In genomic region chr1:36884029-36884701, GRCh38 we compare ENCODE assay signal across 18 cellular contexts.
DNase-seq lines count a peak whose midpoint lies in the region; ATAC-seq, FAIRE-seq and TF ChIP-seq lines count a peak whose summit lies in the region.
"Had no signal": no experiment of that assay in that cellular context is flagged by ENCODE, and none has a peak within 500 bp of the region (broad histone marks: within the 10 kb centered on the region; RNA-seq: fewer than 3 reads in every experiment).

No MANE protein-coding gene starts in this region.

- H3K4me3 Mint-ChIP-seq in activated CD4-positive, alpha-beta memory T cell treated with anti-CD3 and anti-CD28 coated beads, Interleukin-2, amount 10 ng/mL, durations not matched to agents 7 days and 5 days: no peak overlapping the region
- no peak overlapping the region for H3K4me3 Mint-ChIP-seq in activated CD4-positive, alpha-beta memory T cell treated with anti-CD3 and anti-CD28 coated beads for 36 hours
- H3K4me3 Mint-ChIP-seq: activated B cell treated with CpG ODN at 0.5 μM for 24 hours, CD14-positive monocyte had no signal

- POLR2A ChIA-PET in activated CD4-positive, alpha-beta memory T cell treated with anti-CD3 and anti-CD28 coated beads, Interleukin-2, amount 10 ng/mL, durations not matched to agents 7 days and 5 days (lab: Charles Lee): no interaction called here
- POLR2A ChIA-PET in activated CD4-positive, alpha-beta memory T cell treated with anti-CD3 and anti-CD28 coated beads for 36 hours (lab: Charles Lee): no interaction called here
- POLR2A ChIA-PET in K562 (lab: Yijun Ruan, JAX): no interaction called here

- H3K4me2 ChIP-seq in K562 (ENCODE audit: insufficient read depth, low read length): no peak overlapping the region
- H3K4me2 ChIP-seq: A549 had no signal

- FAIRE-seq in K562 (lab: Jason Lieb, UNC): peak; percentile 40
- FAIRE-seq: A549, frontal cortex had no signal

- TF ChIP-seq EP300 in K562 (IDR thresholded peaks at IDR 0.05; ENCODE audit: low read length) (no peak), stomach (IDR thresholded peaks at IDR 0.05) (no peak)

- H2AFZ ChIP-seq in K562 (ENCODE audit: low read depth, low read length): no peak overlapping the region

- H3K4me3 ChIP-seq in K562 (no peak overlapping the region), stomach (no peak overlapping the region), MG63 (no peak overlapping the region)
- H3K4me3 ChIP-seq: A549, mucosa of descending colon had no signal

- intact Hi-C loops in activated CD4-positive, alpha-beta memory T cell treated with anti-CD3 and anti-CD28 coated beads for 36 hours (cut with micrococcal nuclease): no loop called here
- intact Hi-C loops in K562 (cut with micrococcal nuclease) (no loop called here), stomach (cut with DNase I; ENCODE audit: low total_unique reads) (no loop called here)

- WGBS in K562 (ENCODE audit: insufficient coverage, low coverage, missing lambda C conversion rate): 2% methylated on average over 8 of the region's 8 CpGs
- WGBS in stomach, 5 donors: 61 to 80% (median 72%) methylated on average over 8 of the region's 8 CpGs

- no TSS peak for BruUV-seq in K562 (replicated peaks; lab: Mats Ljungman, UMichigan)

- TF ChIP-seq POLR2A in K562 (conservative IDR thresholded peaks at IDR 0.05) (no peak), stomach (IDR thresholded peaks at IDR 0.05) (no peak)

- H3K27ac Mint-ChIP-seq in activated CD4-positive, alpha-beta memory T cell treated with anti-CD3 and anti-CD28 coated beads, Interleukin-2, amount 10 ng/mL, durations not matched to agents 7 days and 5 days: no peak overlapping the region
- no peak overlapping the region for H3K27ac Mint-ChIP-seq in activated CD4-positive, alpha-beta memory T cell treated with anti-CD3 and anti-CD28 coated beads for 36 hours
- H3K27ac Mint-ChIP-seq: activated B cell treated with CpG ODN at 0.5 μM for 24 hours, CD14-positive monocyte, IgD-negative memory B cell had no signal

- in situ Hi-C loops in K562 (cut with MboI): no loop called here

- H3K4me1 ChIP-seq in K562 (replicated peaks in 1 of 2; ENCODE audit: control insufficient read depth in 2 of 2, insufficient read depth in 2 of 2, low read length in 2 of 2): no peaks in the 10 kb centered on the region
- H3K4me1 ChIP-seq in stomach: no peaks in the 10 kb centered on the region
- H3K4me1 ChIP-seq: A549 had no signal

- H4K20me1 ChIP-seq in K562 (replicated peaks; ENCODE audit: control insufficient read depth, insufficient read depth, low read length): no peaks in the 10 kb centered on the region; the same call in 1 of the 2 replicates

- peak; percentile 10 for DNase-seq in activated CD4-positive, alpha-beta memory T cell treated with anti-CD3 and anti-CD28 coated beads, Interleukin-2, amount 10 ng/mL, durations not matched to agents 7 days and 5 days
- DNase-seq in activated CD4-positive, alpha-beta memory T cell treated with anti-CD3 and anti-CD28 coated beads for 36 hours: no peak
- DNase-seq in K562 (ENCODE audit: extremely low read depth in 1 of 4, low spot score in 3 of 4): no peak
- peak; percentile 9 for DNase-seq in stomach
- no peak for DNase-seq in NCI-H748 treated with DMSO at 0.1 percent for 48 hours (lab: John Stamatoyannopoulos, UW)
- DNase-seq in MG63: no peak
- DNase-seq: activated B cell treated with CpG ODN at 0.5 μM for 24 hours; activated naive CD4-positive, alpha-beta T cell treated with anti-CD3 and anti-CD28 coated beads, Interleukin-2, amount 50 U/mL, for 16 hours; left colon; mucosa of descending colon had no signal

- no peaks in the 10 kb centered on the region for H3K36me3 Mint-ChIP-seq in activated CD4-positive, alpha-beta memory T cell treated with anti-CD3 and anti-CD28 coated beads, Interleukin-2, amount 10 ng/mL, durations not matched to agents 7 days and 5 days (ENCODE audit: low read depth)
- H3K36me3 Mint-ChIP-seq in activated CD4-positive, alpha-beta memory T cell treated with anti-CD3 and anti-CD28 coated beads for 36 hours: no peaks in the 10 kb centered on the region
- H3K36me3 Mint-ChIP-seq: CD14-positive monocyte, IgD-negative memory B cell had no signal

- H3K9me3 Mint-ChIP-seq in activated CD4-positive, alpha-beta memory T cell treated with anti-CD3 and anti-CD28 coated beads, Interleukin-2, amount 10 ng/mL, durations not matched to agents 7 days and 5 days: no peaks in the 10 kb centered on the region
- no peaks in the 10 kb centered on the region for H3K9me3 Mint-ChIP-seq in activated CD4-positive, alpha-beta memory T cell treated with anti-CD3 and anti-CD28 coated beads for 36 hours
- H3K9me3 Mint-ChIP-seq: activated B cell treated with CpG ODN at 0.5 μM for 24 hours had no signal

- H3K27me3 ChIP-seq in K562 (ENCODE audit: control insufficient read depth in 2 of 2, insufficient read depth in 2 of 2, low read length in 2 of 2) (peaks cover 2 to 35% of the 10 kb centered on the region in 2 experiments; a peak in 2 of 5 replicates), stomach (peaks cover 0 to 28% (median 5%) of the 10 kb centered on the region in 3 donors), MG63 (no peaks in the 10 kb centered on the region)

- H3K9me3 ChIP-seq in K562 (replicated peaks; ENCODE audit: control insufficient read depth, insufficient read depth, low read depth, low read length): no peaks in the 10 kb centered on the region
- H3K9me3 ChIP-seq in stomach: no peaks in the 10 kb centered on the region
- no peaks in the 10 kb centered on the region for H3K9me3 ChIP-seq in MG63
- H3K9me3 ChIP-seq: A549, mucosa of descending colon had no signal

- CTCF ChIA-PET in activated CD4-positive, alpha-beta memory T cell treated with anti-CD3 and anti-CD28 coated beads, Interleukin-2, amount 10 ng/mL, durations not matched to agents 7 days and 5 days (lab: Charles Lee): no interaction called here
- CTCF ChIA-PET in activated CD4-positive, alpha-beta memory T cell treated with anti-CD3 and anti-CD28 coated beads for 36 hours (lab: Charles Lee): no interaction called here
- CTCF ChIA-PET in K562 (lab: Yijun Ruan, JAX; ENCODE audit: low intra/inter-chr PET ratio): no interaction called here

- H3K27ac ChIP-seq in K562 (ENCODE audit: extremely low read depth, low read depth, low read length) (no peak overlapping the region), stomach (no peak overlapping the region)
- H3K27ac ChIP-seq: A549, HL-60 had no signal

- H3K9me1 ChIP-seq in K562 (ENCODE audit: control insufficient read depth, insufficient read depth, low read length): no peaks in the 10 kb centered on the region

- H3K4me1 Mint-ChIP-seq in activated CD4-positive, alpha-beta memory T cell treated with anti-CD3 and anti-CD28 coated beads, Interleukin-2, amount 10 ng/mL, durations not matched to agents 7 days and 5 days: no peaks in the 10 kb centered on the region
- no peaks in the 10 kb centered on the region for H3K4me1 Mint-ChIP-seq in activated CD4-positive, alpha-beta memory T cell treated with anti-CD3 and anti-CD28 coated beads for 36 hours (ENCODE audit: low read depth)
- H3K4me1 Mint-ChIP-seq: activated B cell treated with CpG ODN at 0.5 μM for 24 hours, CD14-positive monocyte had no signal

- no peaks in the 10 kb centered on the region for H3K79me2 ChIP-seq in K562 (ENCODE audit: control insufficient read depth, insufficient read depth, low read length)

- no peak overlapping the region for H3K9ac ChIP-seq in K562 (ENCODE audit: insufficient read depth in 1 of 2, low read depth in 2 of 2, low read length in 2 of 2)

- TF ChIP-seq RAD21 in K562 (CRISPR knock-in tag; conservative IDR thresholded peaks at IDR 0.05 in 1 of 2, IDR thresholded peaks at IDR 0.05 in 1 of 2): no peak

- no peak for TF ChIP-seq CTCF in K562 (IDR thresholded peaks at IDR 0.05 in 2 of 3, conservative IDR thresholded peaks at IDR 0.05 in 1 of 3; ENCODE audit: insufficient read depth in 2 of 3, low read depth in 1 of 3, low read length in 3 of 3)
- TF ChIP-seq CTCF in stomach (IDR thresholded peaks at IDR 0.05): no peak

- H3K36me3 ChIP-seq in K562 (ENCODE audit: control insufficient read depth, insufficient read depth, low read length): no peaks in the 10 kb centered on the region
- no peaks in the 10 kb centered on the region for H3K36me3 ChIP-seq in stomach
- H3K36me3 ChIP-seq in MG63: no peaks in the 10 kb centered on the region

- H3K27me3 Mint-ChIP-seq in activated CD4-positive, alpha-beta memory T cell treated with anti-CD3 and anti-CD28 coated beads, Interleukin-2, amount 10 ng/mL, durations not matched to agents 7 days and 5 days: no peaks in the 10 kb centered on the region
- peaks cover 15% of the 10 kb centered on the region for H3K27me3 Mint-ChIP-seq in activated CD4-positive, alpha-beta memory T cell treated with anti-CD3 and anti-CD28 coated beads for 36 hours

- ATAC-seq in HG02763 (IDR thresholded peaks at IDR 0.05; ENCODE audit: unreplicated experiment): peak; percentile 50
- ATAC-seq in K562: no peak
- no peak for ATAC-seq in GM19035 (IDR thresholded peaks at IDR 0.05; ENCODE audit: unreplicated experiment)
- ATAC-seq: A549, left colon, mucosa of descending colon, Right ventricle myocardium inferior had no signal

TF ChIP-seq in K562, 482 proteins besides CTCF, POLR2A, EP300 and RAD21:
- TF ChIP-seq ETV1 (tag; conservative IDR thresholded peaks at IDR 0.05; ENCODE audit: low read depth): no peak
- TF ChIP-seq SREBF1 (IDR thresholded peaks at IDR 0.05; ENCODE audit: borderline replicate concordance, low read depth, low read length): no peak
- no peak for TF ChIP-seq ZNF583 (CRISPR knock-in tag; IDR thresholded peaks at IDR 0.05)
- no peak for TF ChIP-seq ZNF511 (CRISPR knock-in tag; IDR thresholded peaks at IDR 0.05)
- TF ChIP-seq SPI1 (IDR thresholded peaks at IDR 0.05; ENCODE audit: borderline replicate concordance, low read depth, low read length): peak; percentile 29; the same call in 1 of the 2 replicates
- TF ChIP-seq ZNF75A (CRISPR knock-in tag; IDR thresholded peaks at IDR 0.05): no peak
TF ChIP-seq in K562: peak in this region for 1.

Comparison
In these comparisons a context has a peak if more than half of its experiments do, and no peak if none do; other contexts are left out.
1. DNase-seq: peak in activated CD4-positive, alpha-beta memory T cell treated with anti-CD3 and anti-CD28 coated beads, Interleukin-2, amount 10 ng/mL, durations not matched to agents 7 days and 5 days (single experiment) and stomach (single experiment); none in activated CD4-positive, alpha-beta memory T cell treated with anti-CD3 and anti-CD28 coated beads for 36 hours (single experiment), K562 (0 of 4), NCI-H748 treated with DMSO at 0.1 percent for 48 hours (single experiment) and MG63 (single experiment).